Comparison of ENCODE assay signal across 14 cellular contexts in the genomic region with DNA sequence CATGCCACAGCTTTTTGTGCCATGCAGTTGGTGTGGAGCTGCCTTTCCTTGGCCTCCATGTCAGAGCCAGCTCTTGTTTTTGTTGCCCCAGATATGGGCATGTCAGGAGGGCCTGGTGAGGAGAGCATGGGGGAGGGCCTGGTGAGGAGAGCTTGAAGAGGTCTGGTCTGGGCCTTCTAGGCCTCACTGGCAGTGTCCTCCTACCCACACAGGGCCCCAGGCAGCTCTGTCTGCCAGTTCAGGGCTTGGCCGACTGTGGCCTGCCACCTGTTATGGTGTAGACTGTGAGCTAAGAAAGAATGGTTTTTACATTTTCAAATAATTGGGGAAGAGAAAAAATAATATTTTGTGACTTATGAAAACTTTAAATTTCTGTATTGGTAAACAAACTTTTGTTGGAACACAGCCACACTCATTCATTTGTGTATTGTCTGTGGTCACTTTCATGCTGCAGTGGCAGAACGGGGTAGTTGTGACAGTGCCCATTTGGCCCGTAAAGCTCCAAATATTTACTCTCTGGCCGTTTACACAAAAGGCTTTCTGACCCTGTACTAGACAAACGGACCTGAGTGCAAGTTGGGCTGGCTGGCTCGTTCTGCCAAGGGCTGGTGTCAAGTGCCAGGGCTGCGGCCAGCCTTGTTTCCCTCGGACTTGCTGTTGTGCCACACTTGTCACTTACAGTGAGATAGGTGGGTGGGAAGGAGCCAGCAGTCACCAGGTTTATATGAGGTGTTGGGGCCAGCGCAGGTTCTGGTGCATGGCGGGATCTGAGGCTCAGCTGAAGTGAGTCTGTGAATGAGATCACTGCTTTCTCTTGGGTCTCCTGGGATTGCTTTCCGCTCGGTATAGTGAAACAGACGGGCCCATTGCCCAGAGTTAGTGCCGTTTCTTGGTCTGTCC. TPM values are rescaled to one million over a fixed set of nuclear protein-coding genes. Genes with fewer than 3 reads are reported as not detected.
DNase-seq lines count a peak whose midpoint lies in the region; ATAC-seq, FAIRE-seq and TF ChIP-seq lines count a peak whose summit lies in the region.
"Had no signal": no experiment of that assay in that cellular context is flagged by ENCODE, and none has a peak within 500 bp of the region (broad histone marks: within the 10 kb centered on the region; RNA-seq: fewer than 3 reads in every experiment).

No MANE protein-coding gene starts in this region.

- H3K27ac ChIP-seq in dorsolateral prefrontal cortex (peak overlapping the region in 51 of 59 donors; percentile 5 to 78 (median 52)), stomach (peak overlapping the region in 4 of 5 donors; percentile 8 to 68 (median 54))
- H3K27ac ChIP-seq: hepatocyte had no signal

- no peaks in the 10 kb centered on the region for H3K9me3 ChIP-seq in stomach

- H3K4me1 ChIP-seq in stomach, result peaks cover 3 to 54% (median 35%) of the 10 kb centered on the region in 4 donors

- peak; percentile 92 for ATAC-seq in left lobe of liver
- no peak for ATAC-seq in HG02840 (IDR thresholded peaks at IDR 0.05; ENCODE audit: low FRiP score, unreplicated experiment)
- ATAC-seq in HG03025 (IDR thresholded peaks at IDR 0.05; ENCODE audit: low FRiP score, unreplicated experiment), result no peak

- TF ChIP-seq POLR2A in stomach (IDR thresholded peaks at IDR 0.05) (no peak), GM12892 (IDR thresholded peaks at IDR 0.05; ENCODE audit: low read depth, low read length) (no peak)

- intact Hi-C loops in dorsolateral prefrontal cortex (cut with DNase I) (no loop called here), stomach (cut with DNase I; ENCODE audit: low total_unique reads) (no loop called here)

- H3K4me3 ChIP-seq in dorsolateral prefrontal cortex, result no peak overlapping the region
- no peak overlapping the region for H3K4me3 ChIP-seq in stomach
- H3K4me3 ChIP-seq: hepatocyte had no signal

- TF ChIP-seq CTCF in dorsolateral prefrontal cortex (IDR thresholded peaks at IDR 0.05 in 54 of 56, conservative IDR thresholded peaks at IDR 0.05 in 2 of 56; ENCODE audit: low read depth in 1 of 56, partially characterized antibody in 56 of 56) (no peak), stomach (IDR thresholded peaks at IDR 0.05) (no peak)

- H3K27me3 ChIP-seq in dorsolateral prefrontal cortex, result no peaks in the 10 kb centered on the region
- no peaks in the 10 kb centered on the region for H3K27me3 ChIP-seq in stomach
- H3K27me3 ChIP-seq: hepatocyte had no signal

- DNase-seq in NCI-H1436 (lab: John Stamatoyannopoulos, UW) (peak; percentile 72), NCI-H1436 treated with DMSO at 0.1 percent for 48 hours (lab: John Stamatoyannopoulos, UW) (no peak), dorsolateral prefrontal cortex (no peak), left lobe of liver (ENCODE audit: low spot score) (peak; percentile 91), stomach (peak; percentile 64), GM12892 (ENCODE audit: insufficient read length) (no peak)
- DNase-seq: activated CD4-positive, alpha-beta memory T cell treated with anti-CD3 and anti-CD28 coated beads, Interleukin-2, amount 10 ng/mL, durations not matched to agents 7 days and 5 days; activated naive CD4-positive, alpha-beta T cell treated with anti-CD3 and anti-CD28 coated beads, Interleukin-2, amount 50 U/mL, for 16 hours; GOT3; NCI-H1417 treated with DMSO at 0.1 percent for 48 hours had no signal

- no peak for TF ChIP-seq EP300 in stomach (IDR thresholded peaks at IDR 0.05)

- 34 to 52% (median 43%) methylated on average over 12 to 14 of the region's 14 CpGs for WGBS in stomach, 5 donors

- no peak for FAIRE-seq in GM12892 (lab: Jason Lieb, UNC)
- FAIRE-seq: GM19239 had no signal

- peaks cover 45 to 92% (median 77%) of the 10 kb centered on the region in 4 donors for H3K36me3 ChIP-seq in stomach

RNA-seq across cellular contexts. Expression of a gene that starts 18.2 kb away (rescaled TPM):
- total RNA-seq in dorsolateral prefrontal cortex (10 to 100 TPM; 40.3 to 89.2 (median 57.6) TPM), left lobe of liver (9.1 TPM), stomach (100 to 1,000 TPM in 2 of 5 donors, 10 to 100 TPM in 3; 27.8 to 209 (median 41.7) TPM)
- 10 to 100 TPM; 11.9 to 19.1 (median 14.9) TPM for polyA plus RNA-seq in stomach
- 16.9 TPM for polyA plus RNA-seq in GM12892 (2012; ENCODE audit: missing spikeins)

RNA-seq across cellular contexts. Expression of a gene that starts 36.8 kb away (rescaled TPM):
- total RNA-seq in dorsolateral prefrontal cortex (100 to 1,000 TPM in 6 of 120 experiments, 10 to 100 TPM in 80, 1 to 10 TPM in 34; 1.7 to 175 (median 17.1) TPM), left lobe of liver (2.7 TPM), stomach (10 to 100 TPM; 48.4 to 62.9 (median 52.2) TPM)
- 10 to 100 TPM; 18.7 to 46.9 (median 39.7) TPM for polyA plus RNA-seq in stomach
- 2.3 TPM for polyA plus RNA-seq in GM12892 (2012; ENCODE audit: missing spikeins)

Comparison
In these comparisons a context has a peak if more than half of its experiments do, and no peak if none do; other contexts are left out.
1. DNase-seq: peak in NCI-H1436 (single experiment), left lobe of liver (single experiment) and stomach (single experiment); none in NCI-H1436 treated with DMSO at 0.1 percent for 48 hours (single experiment), dorsolateral prefrontal cortex (0 of 10) and GM12892 (single experiment).